1 cellular context compared by ENCODE assay signal in the genomic region with DNA sequence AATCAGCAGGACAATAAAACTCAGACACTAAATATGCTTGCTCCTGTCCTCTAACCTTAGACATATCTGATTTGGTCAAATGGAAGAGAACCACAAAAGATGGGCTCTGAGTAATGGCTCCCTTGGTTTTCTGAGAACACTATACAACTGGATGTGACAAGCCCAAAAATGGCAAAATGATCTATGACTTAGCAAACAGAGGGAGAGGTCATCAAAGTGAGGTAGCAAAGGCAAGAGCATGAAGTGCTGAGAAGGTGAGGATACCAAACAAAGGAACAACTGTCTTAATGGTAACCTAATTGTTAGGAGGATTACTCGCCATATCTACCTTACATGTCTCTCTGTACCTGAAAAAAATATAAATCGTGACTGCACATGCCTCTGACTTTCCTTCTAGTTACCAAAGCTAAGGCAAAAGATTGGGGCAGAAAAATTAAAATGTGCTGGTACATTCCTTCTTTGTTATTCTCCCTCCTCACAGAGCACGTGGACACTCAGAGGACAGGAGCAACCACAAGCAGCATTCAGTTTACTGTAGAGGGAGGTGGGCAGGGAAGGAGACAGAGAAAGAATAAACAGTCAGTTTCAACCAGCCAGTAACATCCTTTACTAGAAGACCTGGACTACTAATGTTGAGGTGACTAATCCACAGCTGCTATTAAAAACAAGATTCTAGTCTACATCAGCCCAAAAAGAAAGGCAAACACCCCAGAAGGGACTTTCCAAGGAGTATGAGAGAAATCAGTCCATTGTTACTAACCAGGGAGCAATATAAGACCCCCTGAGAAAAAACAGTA.
A peak's percentile ranks its signal among the peaks of the same experiment; 100 is the strongest.
TF ChIP-seq lines count a peak whose summit lies in the region.

No MANE protein-coding gene starts in this region.

TF ChIP-seq in IMR-90, 13 proteins besides CTCF, POLR2A, EP300 and RAD21:
- TF ChIP-seq BHLHE40 (IDR thresholded peaks at IDR 0.05; ENCODE audit: low read depth, low read length): peak; percentile 86
- TF ChIP-seq MXI1 (IDR thresholded peaks at IDR 0.05; ENCODE audit: borderline replicate concordance, low read depth, low read length): peak; percentile 97
- TF ChIP-seq CHD1 (IDR thresholded peaks at IDR 0.05; ENCODE audit: low read depth, low read length): no peak
- TF ChIP-seq MAZ (IDR thresholded peaks at IDR 0.05; ENCODE audit: borderline replicate concordance, low read depth, low read length): peak; percentile 36; the same call in 1 of the 2 replicates
- no peak for TF ChIP-seq RFX5 (IDR thresholded peaks at IDR 0.05; ENCODE audit: low read depth, low read length)
- TF ChIP-seq CEBPB (IDR thresholded peaks at IDR 0.05; ENCODE audit: low read depth, low read length): no peak
- TF ChIP-seq, protein P1, sequence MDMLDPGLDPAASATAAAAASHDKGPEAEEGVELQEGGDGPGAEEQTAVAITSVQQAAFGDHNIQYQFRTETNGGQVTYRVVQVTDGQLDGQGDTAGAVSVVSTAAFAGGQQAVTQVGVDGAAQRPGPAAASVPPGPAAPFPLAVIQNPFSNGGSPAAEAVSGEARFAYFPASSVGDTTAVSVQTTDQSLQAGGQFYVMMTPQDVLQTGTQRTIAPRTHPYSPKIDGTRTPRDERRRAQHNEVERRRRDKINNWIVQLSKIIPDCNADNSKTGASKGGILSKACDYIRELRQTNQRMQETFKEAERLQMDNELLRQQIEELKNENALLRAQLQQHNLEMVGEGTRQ (IDR thresholded peaks at IDR 0.05; ENCODE audit: low read depth, low read length): peak; percentile 88
- no peak for TF ChIP-seq SMC3 (IDR thresholded peaks at IDR 0.05; ENCODE audit: low read depth, low read length)
- TF ChIP-seq, protein P2, sequence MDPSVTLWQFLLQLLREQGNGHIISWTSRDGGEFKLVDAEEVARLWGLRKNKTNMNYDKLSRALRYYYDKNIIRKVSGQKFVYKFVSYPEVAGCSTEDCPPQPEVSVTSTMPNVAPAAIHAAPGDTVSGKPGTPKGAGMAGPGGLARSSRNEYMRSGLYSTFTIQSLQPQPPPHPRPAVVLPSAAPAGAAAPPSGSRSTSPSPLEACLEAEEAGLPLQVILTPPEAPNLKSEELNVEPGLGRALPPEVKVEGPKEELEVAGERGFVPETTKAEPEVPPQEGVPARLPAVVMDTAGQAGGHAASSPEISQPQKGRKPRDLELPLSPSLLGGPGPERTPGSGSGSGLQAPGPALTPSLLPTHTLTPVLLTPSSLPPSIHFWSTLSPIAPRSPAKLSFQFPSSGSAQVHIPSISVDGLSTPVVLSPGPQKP (IDR thresholded peaks at IDR 0.05; ENCODE audit: borderline replicate concordance, low read depth, low read length): no peak
- TF ChIP-seq NFE2L2 (IDR thresholded peaks at IDR 0.05; ENCODE audit: low read depth, low read length): no peak
- TF ChIP-seq MAFK (IDR thresholded peaks at IDR 0.05; ENCODE audit: low read depth, low read length): peak; percentile 23; the same call in 1 of the 2 replicates
- no peak for TF ChIP-seq RCOR1 (IDR thresholded peaks at IDR 0.05; ENCODE audit: insufficient replicate concordance, low read length)
- peak; percentile 49; the same call in 1 of the 2 replicates for TF ChIP-seq FOS (IDR thresholded peaks at IDR 0.05; ENCODE audit: low read depth, low read length)
